In genomic region chr14:82565825-82566224, GRCh38 we compare ENCODE assay signal across 34 cellular contexts.
"Had no signal": no experiment of that assay in that cellular context is flagged by ENCODE, and none has a peak within 500 bp of the region (broad histone marks: within the 10 kb centered on the region; RNA-seq: fewer than 3 reads in every experiment).

No MANE protein-coding gene starts in this region.

- ATAC-seq: activated CD8-positive, alpha-beta memory T cell treated with anti-CD3 and anti-CD28 coated beads, Interleukin-2, amount 10 ng/mL, durations not matched to agents 7 days and 5 days; activated T-cell treated with anti-CD3 and anti-CD28 coated beads, Interleukin-2, amount 50 U/mL, for 72 hours; activated T-helper 17 cell treated with anti-CD3 and anti-CD28 coated beads, Interleukin-2, amount 50 U/mL, for 72 hours; Right ventricle myocardium inferior; SK-N-SH treated with all-trans-retinoic acid at 6 μM for 48 hours had no signal

- DNase-seq: activated CD4-positive, alpha-beta memory T cell treated with anti-CD3 and anti-CD28 coated beads, Interleukin-2, amount 10 ng/mL, durations not matched to agents 7 days and 5 days; activated CD4-positive, alpha-beta T cell treated with anti-CD3 and anti-CD28 coated beads for 1 hour; activated CD4-positive, alpha-beta T cell treated with anti-CD3 and anti-CD28 coated beads for 48 hours; activated CD4-positive, CD25-positive, alpha-beta regulatory T cell; activated CD8-positive, alpha-beta memory T cell treated with anti-CD3 and anti-CD28 coated beads for 24 hours; activated CD8-positive, alpha-beta memory T cell treated with anti-CD3 and anti-CD28 coated beads, Interleukin-2, amount 10 ng/mL, durations not matched to agents 7 days and 5 days; activated effector memory CD4-positive, alpha-beta T cell treated with anti-CD3 and anti-CD28 coated beads, Interleukin-2, amount 50 U/mL, for 16 hours; activated naive CD4-positive, alpha-beta T cell; activated naive CD4-positive, alpha-beta T cell treated with anti-CD3 and anti-CD28 coated beads, Interleukin-2, amount 50 U/mL, for 16 hours; activated naive CD8-positive, alpha-beta T cell treated with anti-CD3 and anti-CD28 coated beads for 36 hours; activated T-cell treated with anti-CD3 and anti-CD28 coated beads, Interleukin-2, amount 50 U/mL, for 1 hour; activated T-cell treated with anti-CD3 and anti-CD28 coated beads, Interleukin-2, amount 50 U/mL, for 72 hours; amniotic stem cell; aorta; brain microvascular endothelial cell; central memory CD4-positive, alpha-beta T cell; Karpas-422; KBM-7; NCI-H1105; NCI-H1694; NCI-H1930; NCI-H2081 treated with DMSO at 0.1 percent for 48 hours; NCI-H226; NCI-H526; NK-92 treated with Interleukin-12 subunit alpha and Interleukin-12 subunit beta, amount 100 ng/mL, for 24 hours; PC-9; SIG-M5; T-helper 1 cell; T-helper 2 cell; T-helper 9 cell; WERI-Rb-1 had no signal
